ENCODE assay signal across 8 cellular contexts in the genomic region with DNA sequence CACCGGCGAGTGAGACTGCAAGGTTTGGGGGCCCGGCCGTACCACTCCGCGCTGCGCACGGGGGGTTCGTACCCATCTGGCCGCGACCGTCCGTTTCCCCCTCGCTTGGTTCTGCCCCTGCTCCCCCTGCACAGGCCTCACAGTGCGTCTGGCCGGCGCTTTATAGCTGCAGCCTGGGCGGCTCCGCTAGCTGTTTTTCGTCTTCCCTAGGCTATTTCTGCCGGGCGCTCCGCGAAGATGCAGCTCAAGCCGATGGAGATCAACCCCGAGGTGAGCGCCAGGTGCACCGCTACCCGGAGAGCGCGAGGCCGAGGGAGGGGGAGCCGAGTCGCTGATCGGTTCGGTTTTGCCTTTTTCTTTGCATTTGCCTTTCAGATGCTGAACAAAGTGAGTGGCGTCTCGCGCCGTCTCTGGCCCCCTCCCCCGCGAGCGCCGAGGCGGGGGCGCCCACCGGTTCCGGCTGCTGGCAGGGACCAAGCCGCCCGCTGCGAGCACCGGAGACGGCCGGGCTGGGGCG. TPM values are rescaled to one million over a fixed set of nuclear protein-coding genes. Genes with fewer than 3 reads are reported as not detected.
DNase-seq lines count a peak whose midpoint lies in the region; ATAC-seq and TF ChIP-seq lines count a peak whose summit lies in the region.

A gene (plus strand): TSS at position 189 of the 517 bp plus-strand sequence. CDS start 49 bp downstream, at position 238.

- no peaks in the 10 kb centered on the region for H3K9me3 Mint-ChIP-seq in activated T-cell treated with anti-CD3 and anti-CD28 coated beads, Interleukin-2, amount 50 U/mL, for 4 hours
- peaks cover 0 to 2% of the 10 kb centered on the region in 2 donors for H3K9me3 Mint-ChIP-seq in natural killer cell

- no peak within 1 kb of the TSS for H3K27ac ChIP-seq in foreskin keratinocyte

- in situ Hi-C loops in G401 (cut with HindIII; ENCODE audit: low sequenced_read_pairs): no loop called here

- peak; percentile 87 for DNase-seq in G401 (ENCODE audit: low spot score)
- peak; percentile 59 for DNase-seq in HCEC 1CT
- peak; percentile 74 to 85 for DNase-seq in NCI-H1930 (lab: John Stamatoyannopoulos, UW)
- DNase-seq in activated T-cell treated with anti-CD3 and anti-CD28 coated beads, Interleukin-2, amount 50 U/mL, for 4 hours: no peak
- DNase-seq in foreskin keratinocyte: no peak
- no peak for DNase-seq in natural killer cell
- DNase-seq in MV-4-11 (lab: John Stamatoyannopoulos, UW): no peak

- intact Hi-C loops in natural killer cell (cut with micrococcal nuclease): no loop called here

- peak within 1 kb of the TSS; percentile 71 for H3K4me3 Mint-ChIP-seq in activated T-cell treated with anti-CD3 and anti-CD28 coated beads, Interleukin-2, amount 50 U/mL, for 4 hours
- H3K4me3 Mint-ChIP-seq in natural killer cell: peak within 1 kb of the TSS; percentile 70

- no peak within 1 kb of the TSS for H3K27ac Mint-ChIP-seq in natural killer cell

- peaks cover 54% of the 10 kb centered on the region for H3K27me3 Mint-ChIP-seq in activated T-cell treated with anti-CD3 and anti-CD28 coated beads, Interleukin-2, amount 50 U/mL, for 4 hours (ENCODE audit: low read depth)
- peaks cover 31 to 42% of the 10 kb centered on the region in 2 donors for H3K27me3 Mint-ChIP-seq in natural killer cell (ENCODE audit: low read depth in 2 of 2)

- no peak for TF ChIP-seq CTCF in foreskin keratinocyte (conservative IDR thresholded peaks at IDR 0.05)
- no peak for TF ChIP-seq CTCF in natural killer cell (IDR thresholded peaks at IDR 0.05)

- peaks cover 2% of the 10 kb centered on the region for H3K36me3 Mint-ChIP-seq in activated T-cell treated with anti-CD3 and anti-CD28 coated beads, Interleukin-2, amount 50 U/mL, for 4 hours (ENCODE audit: insufficient read depth)
- peaks cover 16% of the 10 kb centered on the region for H3K36me3 Mint-ChIP-seq in natural killer cell

- H3K4me1 Mint-ChIP-seq in activated T-cell treated with anti-CD3 and anti-CD28 coated beads, Interleukin-2, amount 50 U/mL, for 4 hours (ENCODE audit: low read depth): peaks cover 9% of the 10 kb centered on the region
- H3K4me1 Mint-ChIP-seq in natural killer cell: peaks cover 4 to 7% of the 10 kb centered on the region in 2 donors

- ATAC-seq in activated T-cell treated with anti-CD3 and anti-CD28 coated beads, Interleukin-2, amount 50 U/mL, for 4 hours: peak; percentile 39 to 42
- ATAC-seq in foreskin keratinocyte: peak; percentile 51
- ATAC-seq in natural killer cell: no peak
- ATAC-seq in HG03097 (IDR thresholded peaks at IDR 0.05; ENCODE audit: low FRiP score, unreplicated experiment): no peak

- H3K27me3 ChIP-seq in foreskin keratinocyte: peaks cover 79% of the 10 kb centered on the region

- no peaks in the 10 kb centered on the region for H3K4me1 ChIP-seq in foreskin keratinocyte

RNA-seq across cellular contexts. Expression of the gene that starts here (rescaled TPM):
- 900 and 922 TPM in 2 replicates for total RNA-seq in G401 (2014; rRNA removed; shearing (Covaris generic))
- total RNA-seq in activated T-cell treated with anti-CD3 and anti-CD28 coated beads, Interleukin-2, amount 50 U/mL, for 4 hours: 1 to 10 TPM; 2.9 to 9.3 (median 4.7) TPM
- total RNA-seq in foreskin keratinocyte (5.2 and 7.5 TPM in 2 replicates), natural killer cell (not detected)
- 5.2 and 7.9 TPM in 2 replicates for polyA plus RNA-seq in foreskin keratinocyte

Comparison
In these comparisons a context has a peak if more than half of its experiments do, and no peak if none do; other contexts are left out.
1. RNA of the gene that starts here (total RNA-seq): 900 to 922 TPM in G401; 5.2 to 7.5 TPM in foreskin keratinocyte, 2.9 to 9.3 TPM in activated T-cell treated with anti-CD3 and anti-CD28 coated beads, Interleukin-2, amount 50 U/mL, for 4 hours and not detected in natural killer cell; every median in the first group is over 10 times any median in the second.
2. DNase-seq: peak in G401 (single experiment), HCEC 1CT (single experiment) and NCI-H1930 (2 of 2); none in activated T-cell treated with anti-CD3 and anti-CD28 coated beads, Interleukin-2, amount 50 U/mL, for 4 hours (single experiment), foreskin keratinocyte (0 of 2), natural killer cell (single experiment) and MV-4-11 (single experiment).
3. ATAC-seq: peak in activated T-cell treated with anti-CD3 and anti-CD28 coated beads, Interleukin-2, amount 50 U/mL, for 4 hours (2 of 2) and foreskin keratinocyte (single experiment); none in natural killer cell (0 of 3) and HG03097 (single experiment).